In genomic region chr11:86218125-86219081, GRCh38 we compare ENCODE assay signal across 8 cellular contexts. TPM values are rescaled to one million over a fixed set of nuclear protein-coding genes. Genes with fewer than 3 reads are reported as not detected.
DNase-seq lines count a peak whose midpoint lies in the region; ATAC-seq, FAIRE-seq and TF ChIP-seq lines count a peak whose summit lies in the region.

No MANE protein-coding gene starts in this region.

- peak; percentile 94 for TF ChIP-seq CTCF in kidney (IDR thresholded peaks at IDR 0.05; ENCODE audit: borderline replicate concordance, extremely low read depth, insufficient read depth)

- ATAC-seq in HG02885 (IDR thresholded peaks at IDR 0.05; ENCODE audit: poor library complexity, unreplicated experiment), result peak; percentile 39

- peak; percentile 6 for FAIRE-seq in kidney (lab: Jason Lieb, UNC)

- H3K9me3 ChIP-seq in kidney (ENCODE audit: control insufficient read depth in 1 of 2, low read length in 2 of 2), result no peaks in the 10 kb centered on the region

- peak overlapping the region in 1 of 2 donors; percentile 29 for H3K9ac ChIP-seq in kidney (ENCODE audit: low read length in 2 of 2)

- H3K4me1 ChIP-seq in kidney (ENCODE audit: control insufficient read depth in 1 of 2, insufficient read depth in 1 of 2, low read depth in 1 of 2, low read length in 2 of 2), result peaks cover 0 to 3% of the 10 kb centered on the region in 2 donors

- H3K4me3 ChIP-seq in kidney (ENCODE audit: low read length in 2 of 2), result peak overlapping the region; percentile 55 to 64

- no peaks in the 10 kb centered on the region for H3K36me3 ChIP-seq in kidney (ENCODE audit: control insufficient read depth in 1 of 2, insufficient read depth in 2 of 2, low read length in 2 of 2)

- intact Hi-C loops in kidney (cut with DNase I), result loop anchor here (10.0 kb wide), 2 partner anchors 274 to 364 kb away; partner anchors contain the start of gene CCDC83

- no peak overlapping the region for H3K27ac ChIP-seq in caudate nucleus (ENCODE audit: low read depth, low read length)
- H3K27ac ChIP-seq in kidney (ENCODE audit: low read depth in 2 of 2, low read length in 2 of 2), result no peak overlapping the region

- peak; percentile 25 to 72 for DNase-seq in NCI-H524 (lab: John Stamatoyannopoulos, UW)
- no peak for DNase-seq in NCI-H524 treated with DMSO at 0.1 percent for 48 hours (lab: John Stamatoyannopoulos, UW)
- peak; percentile 37 for DNase-seq in NCI-H2029 treated with DMSO at 0.1 percent for 48 hours (lab: John Stamatoyannopoulos, UW)
- DNase-seq in UCSD-AML1 (lab: John Stamatoyannopoulos, UW; ENCODE audit: unreplicated experiment), result peak; percentile 52
- peak in 52 of 61 donors; percentile 3 to 74 (median 39) for DNase-seq in caudate nucleus (lab: John Stamatoyannopoulos, UW)
- peak; percentile 73 for DNase-seq in kidney
- peak in 3 of 4 experiments; percentile 43 to 52 (median 45) for DNase-seq in stimulated activated CD4-positive, alpha-beta T cell treated with anti-CD3 and anti-CD28 coated beads, Interleukin-1b, Interleukin-23, amount 100 ng/mL, for 24 hours (ENCODE audit: low read depth in 4 of 4, low spot score in 1 of 4)

RNA-seq across cellular contexts. Expression of gene EED, which starts 26.1 kb away (rescaled TPM):
- total RNA-seq in kidney, result 21.1 TPM
- 14.9 TPM for polyA plus RNA-seq in kidney (ENCODE audit: insufficient read depth, low read depth, low replicate concordance)
